In the genomic region with DNA sequence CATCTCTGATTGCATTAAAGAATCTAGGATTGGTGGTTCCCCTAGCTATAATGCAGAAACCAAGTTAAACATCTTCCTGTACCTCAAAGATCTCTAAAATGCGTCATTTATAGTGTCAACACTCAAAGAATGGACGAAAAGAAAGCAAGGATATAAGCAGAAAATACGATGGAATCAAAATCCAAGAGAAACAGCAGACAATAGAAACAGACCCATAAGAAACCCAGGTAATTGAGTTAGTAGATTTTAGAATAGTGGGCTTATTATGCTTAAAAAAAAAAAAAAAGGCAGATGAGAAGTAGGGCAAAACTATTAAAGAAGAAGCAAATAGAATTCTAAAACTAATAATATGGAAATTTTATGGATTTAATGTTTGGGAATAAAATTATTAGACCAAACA, we compare ENCODE assay signal across 1 cellular context.
TF ChIP-seq lines count a peak whose summit lies in the region.

No MANE protein-coding gene starts in this region.

TF ChIP-seq in K562, 482 proteins besides CTCF, POLR2A, EP300 and RAD21 (continued from another document):
- TF ChIP-seq TRIM24 (IDR thresholded peaks at IDR 0.05) (peak; percentile 15 to 34; a peak in 1 of 4 replicates), MYNN (IDR thresholded peaks at IDR 0.05) (no peak), MYNN (CRISPR knock-in tag; IDR thresholded peaks at IDR 0.05) (no peak), DDX20 (tag; IDR thresholded peaks at IDR 0.05; ENCODE audit: low read depth) (no peak), TRIM28 (IDR thresholded peaks at IDR 0.05) (peak; percentile 57; the same call in 1 of the 2 replicates), MYC (IDR thresholded peaks at IDR 0.05; ENCODE audit: low read depth, low read length) (no peak), MYC (CRISPR knock-in tag; IDR thresholded peaks at IDR 0.05; ENCODE audit: borderline replicate concordance, low read depth) (no peak)
- TF ChIP-seq, protein P1, sequence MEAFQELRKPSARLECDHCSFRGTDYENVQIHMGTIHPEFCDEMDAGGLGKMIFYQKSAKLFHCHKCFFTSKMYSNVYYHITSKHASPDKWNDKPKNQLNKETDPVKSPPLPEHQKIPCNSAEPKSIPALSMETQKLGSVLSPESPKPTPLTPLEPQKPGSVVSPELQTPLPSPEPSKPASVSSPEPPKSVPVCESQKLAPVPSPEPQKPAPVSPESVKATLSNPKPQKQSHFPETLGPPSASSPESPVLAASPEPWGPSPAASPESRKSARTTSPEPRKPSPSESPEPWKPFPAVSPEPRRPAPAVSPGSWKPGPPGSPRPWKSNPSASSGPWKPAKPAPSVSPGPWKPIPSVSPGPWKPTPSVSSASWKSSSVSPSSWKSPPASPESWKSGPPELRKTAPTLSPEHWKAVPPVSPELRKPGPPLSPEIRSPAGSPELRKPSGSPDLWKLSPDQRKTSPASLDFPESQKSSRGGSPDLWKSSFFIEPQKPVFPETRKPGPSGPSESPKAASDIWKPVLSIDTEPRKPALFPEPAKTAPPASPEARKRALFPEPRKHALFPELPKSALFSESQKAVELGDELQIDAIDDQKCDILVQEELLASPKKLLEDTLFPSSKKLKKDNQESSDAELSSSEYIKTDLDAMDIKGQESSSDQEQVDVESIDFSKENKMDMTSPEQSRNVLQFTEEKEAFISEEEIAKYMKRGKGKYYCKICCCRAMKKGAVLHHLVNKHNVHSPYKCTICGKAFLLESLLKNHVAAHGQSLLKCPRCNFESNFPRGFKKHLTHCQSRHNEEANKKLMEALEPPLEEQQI (IDR thresholded peaks at IDR 0.05), result 0 out of 2 replicates have a peak, but pooled peaks have one; percentile 18
- TF ChIP-seq, protein P2, sequence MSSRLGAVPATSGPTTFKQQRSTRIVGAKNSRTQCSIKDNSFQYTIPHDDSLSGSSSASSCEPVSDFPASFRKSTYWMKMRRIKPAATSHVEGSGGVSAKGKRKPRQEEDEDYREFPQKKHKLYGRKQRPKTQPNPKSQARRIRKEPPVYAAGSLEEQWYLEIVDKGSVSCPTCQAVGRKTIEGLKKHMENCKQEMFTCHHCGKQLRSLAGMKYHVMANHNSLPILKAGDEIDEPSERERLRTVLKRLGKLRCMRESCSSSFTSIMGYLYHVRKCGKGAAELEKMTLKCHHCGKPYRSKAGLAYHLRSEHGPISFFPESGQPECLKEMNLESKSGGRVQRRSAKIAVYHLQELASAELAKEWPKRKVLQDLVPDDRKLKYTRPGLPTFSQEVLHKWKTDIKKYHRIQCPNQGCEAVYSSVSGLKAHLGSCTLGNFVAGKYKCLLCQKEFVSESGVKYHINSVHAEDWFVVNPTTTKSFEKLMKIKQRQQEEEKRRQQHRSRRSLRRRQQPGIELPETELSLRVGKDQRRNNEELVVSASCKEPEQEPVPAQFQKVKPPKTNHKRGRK (tag; IDR thresholded peaks at IDR 0.05), result 0 out of 2 replicates have a peak, but pooled peaks have one; percentile 29
TF ChIP-seq in K562: peak in this region for 6.
